ENCODE assay signal across 20 cellular contexts in genomic region chr1:180976958-180977357, GRCh38. TPM values are rescaled to one million over a fixed set of nuclear protein-coding genes. Genes with fewer than 3 reads are reported as not detected.
DNase-seq lines count a peak whose midpoint lies in the region; ATAC-seq and TF ChIP-seq lines count a peak whose summit lies in the region.
"Had no signal": no experiment of that assay in that cellular context is flagged by ENCODE, and none has a peak within 500 bp of the region (broad histone marks: within the 10 kb centered on the region; RNA-seq: fewer than 3 reads in every experiment).

No MANE protein-coding gene starts in this region.

- TF ChIP-seq CTCF in endothelial cell (IDR thresholded peaks at IDR 0.05; ENCODE audit: unreplicated experiment): no peak
- TF ChIP-seq CTCF in mucosa of descending colon (IDR thresholded peaks at IDR 0.05): no peak

- H3K36me3 ChIP-seq in mucosa of descending colon (ENCODE audit: low read depth): no peaks in the 10 kb centered on the region

- H3K27ac ChIP-seq in substantia nigra (ENCODE audit: low read depth, low read length, poor library complexity, severe bottlenecking): peak overlapping the region; percentile 16
- H3K27ac ChIP-seq: GM23248 had no signal

- H3K9me3 Mint-ChIP-seq in endothelial cell (ENCODE audit: unreplicated experiment): no peaks in the 10 kb centered on the region
- H3K9me3 Mint-ChIP-seq: CD4-positive, alpha-beta memory T cell had no signal

- H3K27ac Mint-ChIP-seq in endothelial cell (ENCODE audit: unreplicated experiment): no peak overlapping the region

- H3K4me3 Mint-ChIP-seq in endothelial cell (ENCODE audit: unreplicated experiment): peak overlapping the region; percentile 11
- H3K4me3 Mint-ChIP-seq: B cell; CD4-positive, alpha-beta memory T cell had no signal

- DNase-seq in NCI-H69 (lab: John Stamatoyannopoulos, UW) (peak; percentile 26), endothelial cell (ENCODE audit: low spot score) (no peak), mucosa of descending colon (no peak), substantia nigra (lab: John Stamatoyannopoulos, UW) (no peak), erythroblast (lab: John Stamatoyannopoulos, UW) (no peak), NCI-H2029 (lab: John Stamatoyannopoulos, UW) (no peak), NCI-H748 (lab: John Stamatoyannopoulos, UW; ENCODE audit: unreplicated experiment) (no peak)
- DNase-seq in stimulated activated CD4-positive, alpha-beta T cell treated with anti-CD3 and anti-CD28 coated beads, Interleukin-2, amount 100 ng/mL, for 24 hours: no peak
- DNase-seq: ACHN; CD4-positive, alpha-beta memory T cell; DMS79 treated with DMSO at 0.1 percent for 48 hours; GDM1; GM23248; KG1; NCI-H1092; NCI-H1694 treated with DMSO at 0.1 percent for 48 hours; NCI-H774 had no signal

- no peak overlapping the region for H3K4me3 ChIP-seq in mucosa of descending colon
- H3K4me3 ChIP-seq: GM23248 had no signal

- no peaks in the 10 kb centered on the region for H3K9me3 ChIP-seq in mucosa of descending colon

- peaks cover 4% of the 10 kb centered on the region for H3K4me1 Mint-ChIP-seq in endothelial cell (ENCODE audit: unreplicated experiment)

- peaks cover 3% of the 10 kb centered on the region for H3K27me3 Mint-ChIP-seq in endothelial cell (ENCODE audit: unreplicated experiment)
- H3K27me3 Mint-ChIP-seq: B cell; CD4-positive, alpha-beta memory T cell had no signal

- peaks cover 20% of the 10 kb centered on the region for H3K36me3 Mint-ChIP-seq in endothelial cell (ENCODE audit: low read depth, unreplicated experiment)

- H3K4me1 ChIP-seq in mucosa of descending colon (ENCODE audit: low read depth): no peaks in the 10 kb centered on the region

- intact Hi-C loops in mucosa of descending colon (cut with DNase I, micrococcal nuclease): no loop called here

- peak; percentile 59 for ATAC-seq in mucosa of descending colon
- ATAC-seq: Panc1, Right ventricle myocardium inferior had no signal

- no peak for TF ChIP-seq POLR2A in erythroblast (IDR thresholded peaks at IDR 0.05; ENCODE audit: low read length)

RNA-seq across cellular contexts. Expression of gene STX6, which starts 45.7 kb away (rescaled TPM):
- total RNA-seq in endothelial cell (ENCODE audit: unreplicated experiment) (60.2 TPM), mucosa of descending colon (10 to 100 TPM; 15.0 to 15.3 (median 15.3) TPM)

RNA-seq across cellular contexts. Expression of gene MR1, which starts 56.8 kb away (rescaled TPM):
- total RNA-seq in endothelial cell (ENCODE audit: unreplicated experiment) (0.67 TPM), mucosa of descending colon (10 to 100 TPM in 1 of 3 donors, 1 to 10 TPM in 2; 3.3 to 14.6 (median 7.4) TPM)
